In the genomic region with DNA sequence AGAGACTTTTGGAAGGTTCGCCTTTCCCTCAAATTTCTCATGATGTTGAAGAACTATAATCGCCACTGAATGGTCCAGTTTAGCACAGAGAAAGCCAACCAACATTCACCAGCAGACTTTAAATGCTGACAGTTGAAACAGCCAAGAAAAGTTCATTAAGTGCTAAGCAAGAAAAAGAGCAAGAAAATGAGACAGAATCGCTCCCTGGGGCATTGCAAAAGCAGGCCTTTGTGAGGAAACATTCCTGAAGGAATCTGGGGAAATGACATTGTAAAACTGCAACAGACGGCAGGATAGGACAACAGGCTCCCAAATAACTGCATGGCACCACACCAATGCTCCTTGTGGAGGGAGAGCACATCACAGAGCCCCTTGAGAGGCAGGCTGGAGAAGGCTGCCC, we compare ENCODE assay signal across 1 cellular context.
TF ChIP-seq lines count a peak whose summit lies in the region.

No MANE protein-coding gene starts in this region.

TF ChIP-seq in HepG2, 621 proteins besides CTCF, POLR2A, EP300 and RAD21 (continued from another document):
- TF ChIP-seq ZSCAN21 (CRISPR knock-in tag; IDR thresholded peaks at IDR 0.05; ENCODE audit: borderline replicate concordance) (no peak), THAP11 (CRISPR knock-in tag; IDR thresholded peaks at IDR 0.05) (0 out of 2 replicates have a peak, but pooled peaks have one; percentile 11), THYN1 (CRISPR knock-in tag; IDR thresholded peaks at IDR 0.05; ENCODE audit: borderline replicate concordance, low read depth) (no peak), ZNF761 (CRISPR knock-in tag; conservative IDR thresholded peaks at IDR 0.05) (0 out of 2 replicates have a peak, but pooled peaks have one; percentile 15), SOX6 (IDR thresholded peaks at IDR 0.05) (no peak), SOX6 (CRISPR knock-in tag; IDR thresholded peaks at IDR 0.05) (peak; percentile 27; the same call in 1 of the 2 replicates), FOXO1 (CRISPR knock-in tag; IDR thresholded peaks at IDR 0.05) (no peak), HMG20A (CRISPR knock-in tag; IDR thresholded peaks at IDR 0.05; ENCODE audit: borderline replicate concordance) (no peak)
- TF ChIP-seq, protein P1, sequence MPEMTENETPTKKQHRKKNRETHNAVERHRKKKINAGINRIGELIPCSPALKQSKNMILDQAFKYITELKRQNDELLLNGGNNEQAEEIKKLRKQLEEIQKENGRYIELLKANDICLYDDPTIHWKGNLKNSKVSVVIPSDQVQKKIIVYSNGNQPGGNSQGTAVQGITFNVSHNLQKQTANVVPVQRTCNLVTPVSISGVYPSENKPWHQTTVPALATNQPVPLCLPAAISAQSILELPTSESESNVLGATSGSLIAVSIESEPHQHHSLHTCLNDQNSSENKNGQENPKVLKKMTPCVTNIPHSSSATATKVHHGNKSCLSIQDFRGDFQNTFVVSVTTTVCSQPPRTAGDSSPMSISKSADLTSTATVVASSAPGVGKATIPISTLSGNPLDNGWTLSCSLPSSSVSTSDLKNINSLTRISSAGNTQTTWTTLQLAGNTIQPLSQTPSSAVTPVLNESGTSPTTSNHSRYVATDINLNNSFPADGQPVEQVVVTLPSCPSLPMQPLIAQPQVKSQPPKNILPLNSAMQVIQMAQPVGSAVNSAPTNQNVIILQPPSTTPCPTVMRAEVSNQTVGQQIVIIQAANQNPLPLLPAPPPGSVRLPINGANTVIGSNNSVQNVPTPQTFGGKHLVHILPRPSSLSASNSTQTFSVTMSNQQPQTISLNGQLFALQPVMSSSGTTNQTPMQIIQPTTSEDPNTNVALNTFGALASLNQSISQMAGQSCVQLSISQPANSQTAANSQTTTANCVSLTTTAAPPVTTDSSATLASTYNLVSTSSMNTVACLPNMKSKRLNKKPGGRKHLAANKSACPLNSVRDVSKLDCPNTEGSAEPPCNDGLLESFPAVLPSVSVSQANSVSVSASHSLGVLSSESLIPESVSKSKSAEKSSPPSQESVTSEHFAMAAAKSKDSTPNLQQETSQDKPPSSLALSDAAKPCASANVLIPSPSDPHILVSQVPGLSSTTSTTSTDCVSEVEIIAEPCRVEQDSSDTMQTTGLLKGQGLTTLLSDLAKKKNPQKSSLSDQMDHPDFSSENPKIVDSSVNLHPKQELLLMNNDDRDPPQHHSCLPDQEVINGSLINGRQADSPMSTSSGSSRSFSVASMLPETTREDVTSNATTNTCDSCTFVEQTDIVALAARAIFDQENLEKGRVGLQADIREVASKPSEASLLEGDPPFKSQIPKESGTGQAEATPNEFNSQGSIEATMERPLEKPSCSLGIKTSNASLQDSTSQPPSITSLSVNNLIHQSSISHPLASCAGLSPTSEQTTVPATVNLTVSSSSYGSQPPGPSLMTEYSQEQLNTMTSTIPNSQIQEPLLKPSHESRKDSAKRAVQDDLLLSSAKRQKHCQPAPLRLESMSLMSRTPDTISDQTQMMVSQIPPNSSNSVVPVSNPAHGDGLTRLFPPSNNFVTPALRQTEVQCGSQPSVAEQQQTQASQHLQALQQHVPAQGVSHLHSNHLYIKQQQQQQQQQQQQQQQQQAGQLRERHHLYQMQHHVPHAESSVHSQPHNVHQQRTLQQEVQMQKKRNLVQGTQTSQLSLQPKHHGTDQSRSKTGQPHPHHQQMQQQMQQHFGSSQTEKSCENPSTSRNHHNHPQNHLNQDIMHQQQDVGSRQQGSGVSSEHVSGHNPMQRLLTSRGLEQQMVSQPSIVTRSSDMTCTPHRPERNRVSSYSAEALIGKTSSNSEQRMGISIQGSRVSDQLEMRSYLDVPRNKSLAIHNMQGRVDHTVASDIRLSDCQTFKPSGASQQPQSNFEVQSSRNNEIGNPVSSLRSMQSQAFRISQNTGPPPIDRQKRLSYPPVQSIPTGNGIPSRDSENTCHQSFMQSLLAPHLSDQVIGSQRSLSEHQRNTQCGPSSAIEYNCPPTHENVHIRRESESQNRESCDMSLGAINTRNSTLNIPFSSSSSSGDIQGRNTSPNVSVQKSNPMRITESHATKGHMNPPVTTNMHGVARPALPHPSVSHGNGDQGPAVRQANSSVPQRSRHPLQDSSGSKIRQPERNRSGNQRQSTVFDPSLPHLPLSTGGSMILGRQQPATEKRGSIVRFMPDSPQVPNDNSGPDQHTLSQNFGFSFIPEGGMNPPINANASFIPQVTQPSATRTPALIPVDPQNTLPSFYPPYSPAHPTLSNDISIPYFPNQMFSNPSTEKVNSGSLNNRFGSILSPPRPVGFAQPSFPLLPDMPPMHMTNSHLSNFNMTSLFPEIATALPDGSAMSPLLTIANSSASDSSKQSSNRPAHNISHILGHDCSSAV (CRISPR knock-in tag; IDR thresholded peaks at IDR 0.05; ENCODE audit: borderline replicate concordance): peak; percentile 1; the same call in 1 of the 2 replicates
